In the genomic region with DNA sequence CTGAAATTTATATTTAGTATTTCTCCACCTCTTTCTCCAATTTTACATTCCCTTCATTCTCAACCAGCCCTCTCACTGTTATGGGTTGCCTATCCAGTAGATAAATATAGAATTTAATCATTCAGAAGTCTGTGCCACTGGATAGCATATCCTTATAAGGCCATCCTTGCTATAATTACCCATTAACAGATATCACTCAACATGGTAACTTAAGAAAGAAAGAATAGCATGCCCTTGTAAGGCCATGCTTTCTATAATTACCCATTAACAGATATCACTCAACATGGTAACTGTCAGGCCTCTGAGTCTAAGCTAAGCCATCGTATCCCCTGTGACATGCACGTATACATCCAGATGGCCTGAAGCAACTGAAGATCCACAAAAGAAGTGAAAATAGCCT, we compare ENCODE assay signal across 2 cellular contexts.
TF ChIP-seq lines count a peak whose summit lies in the region.

No MANE protein-coding gene starts in this region.

TF ChIP-seq in GM23338, 12 proteins besides CTCF, POLR2A, EP300 and RAD21 (continued from another document):
- TF ChIP-seq, protein P1, sequence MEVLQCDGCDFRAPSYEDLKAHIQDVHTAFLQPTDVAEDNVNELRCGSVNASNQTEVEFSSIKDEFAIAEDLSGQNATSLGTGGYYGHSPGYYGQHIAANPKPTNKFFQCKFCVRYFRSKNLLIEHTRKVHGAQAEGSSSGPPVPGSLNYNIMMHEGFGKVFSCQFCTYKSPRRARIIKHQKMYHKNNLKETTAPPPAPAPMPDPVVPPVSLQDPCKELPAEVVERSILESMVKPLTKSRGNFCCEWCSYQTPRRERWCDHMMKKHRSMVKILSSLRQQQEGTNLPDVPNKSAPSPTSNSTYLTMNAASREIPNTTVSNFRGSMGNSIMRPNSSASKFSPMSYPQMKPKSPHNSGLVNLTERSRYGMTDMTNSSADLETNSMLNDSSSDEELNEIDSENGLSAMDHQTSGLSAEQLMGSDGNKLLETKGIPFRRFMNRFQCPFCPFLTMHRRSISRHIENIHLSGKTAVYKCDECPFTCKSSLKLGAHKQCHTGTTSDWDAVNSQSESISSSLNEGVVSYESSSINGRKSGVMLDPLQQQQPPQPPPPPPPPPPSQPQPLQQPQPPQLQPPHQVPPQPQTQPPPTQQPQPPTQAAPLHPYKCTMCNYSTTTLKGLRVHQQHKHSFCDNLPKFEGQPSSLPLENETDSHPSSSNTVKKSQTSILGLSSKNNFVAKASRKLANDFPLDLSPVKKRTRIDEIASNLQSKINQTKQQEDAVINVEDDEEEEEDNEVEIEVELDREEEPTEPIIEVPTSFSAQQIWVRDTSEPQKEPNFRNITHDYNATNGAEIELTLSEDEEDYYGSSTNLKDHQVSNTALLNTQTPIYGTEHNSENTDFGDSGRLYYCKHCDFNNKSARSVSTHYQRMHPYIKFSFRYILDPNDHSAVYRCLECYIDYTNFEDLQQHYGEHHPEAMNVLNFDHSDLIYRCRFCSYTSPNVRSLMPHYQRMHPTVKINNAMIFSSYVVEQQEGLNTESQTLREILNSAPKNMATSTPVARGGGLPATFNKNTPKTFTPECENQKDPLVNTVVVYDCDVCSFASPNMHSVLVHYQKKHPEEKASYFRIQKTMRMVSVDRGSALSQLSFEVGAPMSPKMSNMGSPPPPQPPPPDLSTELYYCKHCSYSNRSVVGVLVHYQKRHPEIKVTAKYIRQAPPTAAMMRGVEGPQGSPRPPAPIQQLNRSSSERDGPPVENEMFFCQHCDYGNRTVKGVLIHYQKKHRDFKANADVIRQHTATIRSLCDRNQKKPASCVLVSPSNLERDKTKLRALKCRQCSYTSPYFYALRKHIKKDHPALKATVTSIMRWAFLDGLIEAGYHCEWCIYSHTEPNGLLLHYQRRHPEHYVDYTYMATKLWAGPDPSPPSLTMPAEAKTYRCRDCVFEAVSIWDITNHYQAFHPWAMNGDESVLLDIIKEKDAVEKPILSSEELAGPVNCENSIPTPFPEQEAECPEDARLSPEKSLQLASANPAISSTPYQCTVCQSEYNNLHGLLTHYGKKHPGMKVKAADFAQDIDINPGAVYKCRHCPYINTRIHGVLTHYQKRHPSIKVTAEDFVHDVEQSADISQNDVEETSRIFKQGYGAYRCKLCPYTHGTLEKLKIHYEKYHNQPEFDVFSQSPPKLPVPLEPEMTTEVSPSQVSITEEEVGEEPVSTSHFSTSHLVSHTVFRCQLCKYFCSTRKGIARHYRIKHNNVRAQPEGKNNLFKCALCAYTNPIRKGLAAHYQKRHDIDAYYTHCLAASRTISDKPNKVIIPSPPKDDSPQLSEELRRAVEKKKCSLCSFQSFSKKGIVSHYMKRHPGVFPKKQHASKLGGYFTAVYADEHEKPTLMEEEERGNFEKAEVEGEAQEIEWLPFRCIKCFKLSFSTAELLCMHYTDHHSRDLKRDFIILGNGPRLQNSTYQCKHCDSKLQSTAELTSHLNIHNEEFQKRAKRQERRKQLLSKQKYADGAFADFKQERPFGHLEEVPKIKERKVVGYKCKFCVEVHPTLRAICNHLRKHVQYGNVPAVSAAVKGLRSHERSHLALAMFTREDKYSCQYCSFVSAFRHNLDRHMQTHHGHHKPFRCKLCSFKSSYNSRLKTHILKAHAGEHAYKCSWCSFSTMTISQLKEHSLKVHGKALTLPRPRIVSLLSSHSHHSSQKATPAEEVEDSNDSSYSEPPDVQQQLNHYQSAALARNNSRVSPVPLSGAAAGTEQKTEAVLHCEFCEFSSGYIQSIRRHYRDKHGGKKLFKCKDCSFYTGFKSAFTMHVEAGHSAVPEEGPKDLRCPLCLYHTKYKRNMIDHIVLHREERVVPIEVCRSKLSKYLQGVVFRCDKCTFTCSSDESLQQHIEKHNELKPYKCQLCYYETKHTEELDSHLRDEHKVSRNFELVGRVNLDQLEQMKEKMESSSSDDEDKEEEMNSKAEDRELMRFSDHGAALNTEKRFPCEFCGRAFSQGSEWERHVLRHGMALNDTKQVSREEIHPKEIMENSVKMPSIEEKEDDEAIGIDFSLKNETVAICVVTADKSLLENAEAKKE (CRISPR knock-in tag; IDR thresholded peaks at IDR 0.05): no peak
- TF ChIP-seq ZNF331 (CRISPR knock-in tag; IDR thresholded peaks at IDR 0.05; ENCODE audit: low read depth): no peak
- TF ChIP-seq, protein P2, sequence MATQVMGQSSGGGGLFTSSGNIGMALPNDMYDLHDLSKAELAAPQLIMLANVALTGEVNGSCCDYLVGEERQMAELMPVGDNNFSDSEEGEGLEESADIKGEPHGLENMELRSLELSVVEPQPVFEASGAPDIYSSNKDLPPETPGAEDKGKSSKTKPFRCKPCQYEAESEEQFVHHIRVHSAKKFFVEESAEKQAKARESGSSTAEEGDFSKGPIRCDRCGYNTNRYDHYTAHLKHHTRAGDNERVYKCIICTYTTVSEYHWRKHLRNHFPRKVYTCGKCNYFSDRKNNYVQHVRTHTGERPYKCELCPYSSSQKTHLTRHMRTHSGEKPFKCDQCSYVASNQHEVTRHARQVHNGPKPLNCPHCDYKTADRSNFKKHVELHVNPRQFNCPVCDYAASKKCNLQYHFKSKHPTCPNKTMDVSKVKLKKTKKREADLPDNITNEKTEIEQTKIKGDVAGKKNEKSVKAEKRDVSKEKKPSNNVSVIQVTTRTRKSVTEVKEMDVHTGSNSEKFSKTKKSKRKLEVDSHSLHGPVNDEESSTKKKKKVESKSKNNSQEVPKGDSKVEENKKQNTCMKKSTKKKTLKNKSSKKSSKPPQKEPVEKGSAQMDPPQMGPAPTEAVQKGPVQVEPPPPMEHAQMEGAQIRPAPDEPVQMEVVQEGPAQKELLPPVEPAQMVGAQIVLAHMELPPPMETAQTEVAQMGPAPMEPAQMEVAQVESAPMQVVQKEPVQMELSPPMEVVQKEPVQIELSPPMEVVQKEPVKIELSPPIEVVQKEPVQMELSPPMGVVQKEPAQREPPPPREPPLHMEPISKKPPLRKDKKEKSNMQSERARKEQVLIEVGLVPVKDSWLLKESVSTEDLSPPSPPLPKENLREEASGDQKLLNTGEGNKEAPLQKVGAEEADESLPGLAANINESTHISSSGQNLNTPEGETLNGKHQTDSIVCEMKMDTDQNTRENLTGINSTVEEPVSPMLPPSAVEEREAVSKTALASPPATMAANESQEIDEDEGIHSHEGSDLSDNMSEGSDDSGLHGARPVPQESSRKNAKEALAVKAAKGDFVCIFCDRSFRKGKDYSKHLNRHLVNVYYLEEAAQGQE (IDR thresholded peaks at IDR 0.05; ENCODE audit: unreplicated experiment): no peak
- TF ChIP-seq, protein P3, sequence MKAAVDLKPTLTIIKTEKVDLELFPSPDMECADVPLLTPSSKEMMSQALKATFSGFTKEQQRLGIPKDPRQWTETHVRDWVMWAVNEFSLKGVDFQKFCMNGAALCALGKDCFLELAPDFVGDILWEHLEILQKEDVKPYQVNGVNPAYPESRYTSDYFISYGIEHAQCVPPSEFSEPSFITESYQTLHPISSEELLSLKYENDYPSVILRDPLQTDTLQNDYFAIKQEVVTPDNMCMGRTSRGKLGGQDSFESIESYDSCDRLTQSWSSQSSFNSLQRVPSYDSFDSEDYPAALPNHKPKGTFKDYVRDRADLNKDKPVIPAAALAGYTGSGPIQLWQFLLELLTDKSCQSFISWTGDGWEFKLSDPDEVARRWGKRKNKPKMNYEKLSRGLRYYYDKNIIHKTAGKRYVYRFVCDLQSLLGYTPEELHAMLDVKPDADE (IDR thresholded peaks at IDR 0.05): no peak
- no peak for TF ChIP-seq STAT1 (IDR thresholded peaks at IDR 0.05; ENCODE audit: unreplicated experiment)
- TF ChIP-seq CREB1 (CRISPR knock-in tag; IDR thresholded peaks at IDR 0.05; ENCODE audit: low read depth): no peak

TF ChIP-seq in GM12878, 131 proteins besides CTCF, POLR2A, EP300 and RAD21 (continued from another document):
- TF ChIP-seq, protein P4, sequence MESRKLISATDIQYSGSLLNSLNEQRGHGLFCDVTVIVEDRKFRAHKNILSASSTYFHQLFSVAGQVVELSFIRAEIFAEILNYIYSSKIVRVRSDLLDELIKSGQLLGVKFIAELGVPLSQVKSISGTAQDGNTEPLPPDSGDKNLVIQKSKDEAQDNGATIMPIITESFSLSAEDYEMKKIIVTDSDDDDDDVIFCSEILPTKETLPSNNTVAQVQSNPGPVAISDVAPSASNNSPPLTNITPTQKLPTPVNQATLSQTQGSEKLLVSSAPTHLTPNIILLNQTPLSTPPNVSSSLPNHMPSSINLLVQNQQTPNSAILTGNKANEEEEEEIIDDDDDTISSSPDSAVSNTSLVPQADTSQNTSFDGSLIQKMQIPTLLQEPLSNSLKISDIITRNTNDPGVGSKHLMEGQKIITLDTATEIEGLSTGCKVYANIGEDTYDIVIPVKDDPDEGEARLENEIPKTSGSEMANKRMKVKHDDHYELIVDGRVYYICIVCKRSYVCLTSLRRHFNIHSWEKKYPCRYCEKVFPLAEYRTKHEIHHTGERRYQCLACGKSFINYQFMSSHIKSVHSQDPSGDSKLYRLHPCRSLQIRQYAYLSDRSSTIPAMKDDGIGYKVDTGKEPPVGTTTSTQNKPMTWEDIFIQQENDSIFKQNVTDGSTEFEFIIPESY (IDR thresholded peaks at IDR 0.05): no peak
